In genomic region chr17:44775136-44775837, GRCh38 we compare ENCODE assay signal across 1 cellular context.
TF ChIP-seq lines count a peak whose summit lies in the region.

No MANE protein-coding gene starts in this region.

TF ChIP-seq in HepG2, 621 proteins besides CTCF, POLR2A, EP300 and RAD21 (continued from another document and continues in another):
- TF ChIP-seq ZNF639 (CRISPR knock-in tag; conservative IDR thresholded peaks at IDR 0.05) (no peak; the same call in 1 of the 2 replicates), SMAD3 (CRISPR knock-in tag; IDR thresholded peaks at IDR 0.05) (no peak), ZNF567 (CRISPR knock-in tag; IDR thresholded peaks at IDR 0.05; ENCODE audit: borderline replicate concordance) (no peak; the same call in 1 of the 2 replicates), BRD4 (CRISPR knock-in tag; IDR thresholded peaks at IDR 0.05) (peak; percentile 61; the same call in 1 of the 2 replicates), FOXM1 (CRISPR knock-in tag; IDR thresholded peaks at IDR 0.05) (peak; percentile 85; the same call in 1 of the 2 replicates), ZNF598 (CRISPR knock-in tag; IDR thresholded peaks at IDR 0.05; ENCODE audit: borderline replicate concordance) (no peak), ZSCAN30 (CRISPR knock-in tag; IDR thresholded peaks at IDR 0.05) (no peak), ZNF263 (CRISPR knock-in tag; IDR thresholded peaks at IDR 0.05) (peak; percentile 43; the same call in 1 of the 2 replicates), ZNF383 (CRISPR knock-in tag; IDR thresholded peaks at IDR 0.05; ENCODE audit: borderline replicate concordance) (no peak), RFX5 (IDR thresholded peaks at IDR 0.05; ENCODE audit: low read depth, low read length) (0 out of 2 replicates have a peak, but pooled peaks have one; percentile 4), RBM22 (optimal IDR thresholded peaks at IDR 0.05; ENCODE audit: low read length) (no peak), EED (CRISPR knock-in tag; IDR thresholded peaks at IDR 0.05) (0 out of 2 replicates have a peak, but pooled peaks have one; percentile 65), ZNF256 (CRISPR knock-in tag; conservative IDR thresholded peaks at IDR 0.05) (0 out of 2 replicates have a peak, but pooled peaks have one; percentile 70), KAT8 (CRISPR knock-in tag; IDR thresholded peaks at IDR 0.05) (peak; percentile 8; the same call in 1 of the 2 replicates), TP53 (CRISPR knock-in tag; conservative IDR thresholded peaks at IDR 0.05) (no peak), ZNF260 (CRISPR knock-in tag; IDR thresholded peaks at IDR 0.05; ENCODE audit: borderline replicate concordance, low read depth) (no peak), ZNF235 (CRISPR knock-in tag; IDR thresholded peaks at IDR 0.05; ENCODE audit: borderline replicate concordance) (peak; percentile 40; the same call in 1 of the 2 replicates), ZNF543 (CRISPR knock-in tag; IDR thresholded peaks at IDR 0.05) (peak; percentile 45; the same call in 1 of the 2 replicates), ASH2L (IDR thresholded peaks at IDR 0.05; ENCODE audit: insufficient read length, low read depth, low read length) (no peak), ZNF589 (CRISPR knock-in tag; conservative IDR thresholded peaks at IDR 0.05) (no peak), NFKBIZ (CRISPR knock-in tag; IDR thresholded peaks at IDR 0.05) (0 out of 2 replicates have a peak, but pooled peaks have one; percentile 7), MIXL1 (CRISPR knock-in tag; IDR thresholded peaks at IDR 0.05) (peak; percentile 61; the same call in 1 of the 2 replicates), NCOR1 (IDR thresholded peaks at IDR 0.05; ENCODE audit: borderline replicate concordance, low read length) (no peak), ELF3 (CRISPR knock-in tag; IDR thresholded peaks at IDR 0.05) (peak; percentile 24; the same call in 1 of the 2 replicates), ZBTB46 (CRISPR knock-in tag; IDR thresholded peaks at IDR 0.05; ENCODE audit: borderline replicate concordance) (peak; percentile 91; the same call in 1 of the 2 replicates), PITX1 (CRISPR knock-in tag; IDR thresholded peaks at IDR 0.05) (0 out of 2 replicates have a peak, but pooled peaks have one; percentile 40), ZNF446 (CRISPR knock-in tag; IDR thresholded peaks at IDR 0.05) (0 out of 2 replicates have a peak, but pooled peaks have one; percentile 53), MYNN (CRISPR knock-in tag; IDR thresholded peaks at IDR 0.05; ENCODE audit: low read depth) (0 out of 2 replicates have a peak, but pooled peaks have one; percentile 5), RBFOX2 (IDR thresholded peaks at IDR 0.05; ENCODE audit: low read depth, low read length) (peak; percentile 69), POLR2AphosphoS5 (IDR thresholded peaks at IDR 0.05; ENCODE audit: low read depth, low read length) (peak; percentile 66), SNAI1 (CRISPR knock-in tag; IDR thresholded peaks at IDR 0.05; ENCODE audit: borderline replicate concordance) (peak; percentile 73; the same call in 1 of the 2 replicates), JUNB (CRISPR knock-in tag; IDR thresholded peaks at IDR 0.05; ENCODE audit: borderline replicate concordance) (no peak; the same call in 1 of the 2 replicates), ZNF224 (CRISPR knock-in tag; IDR thresholded peaks at IDR 0.05) (no peak), ZHX2 (IDR thresholded peaks at IDR 0.05; ENCODE audit: low read depth) (0 out of 2 replicates have a peak, but pooled peaks have one; percentile 39), ZHX2 (CRISPR knock-in tag; IDR thresholded peaks at IDR 0.05; ENCODE audit: borderline replicate concordance) (no peak), E2F2 (CRISPR knock-in tag; IDR thresholded peaks at IDR 0.05; ENCODE audit: borderline replicate concordance) (0 out of 2 replicates have a peak, but pooled peaks have one; percentile 56), ZNF292 (CRISPR knock-in tag; IDR thresholded peaks at IDR 0.05; ENCODE audit: borderline replicate concordance, low read depth) (peak; percentile 57; the same call in 1 of the 2 replicates), ZNF124 (CRISPR knock-in tag; IDR thresholded peaks at IDR 0.05) (peak; percentile 10; the same call in 1 of the 2 replicates), ZNF761 (CRISPR knock-in tag; conservative IDR thresholded peaks at IDR 0.05) (0 out of 2 replicates have a peak, but pooled peaks have one; percentile 53), EHMT2 (IDR thresholded peaks at IDR 0.05; ENCODE audit: borderline replicate concordance, low read depth, low read length) (no peak), TBP (CRISPR knock-in tag; IDR thresholded peaks at IDR 0.05) (0 out of 2 replicates have a peak, but pooled peaks have one; percentile 58)
- TF ChIP-seq, protein P1, sequence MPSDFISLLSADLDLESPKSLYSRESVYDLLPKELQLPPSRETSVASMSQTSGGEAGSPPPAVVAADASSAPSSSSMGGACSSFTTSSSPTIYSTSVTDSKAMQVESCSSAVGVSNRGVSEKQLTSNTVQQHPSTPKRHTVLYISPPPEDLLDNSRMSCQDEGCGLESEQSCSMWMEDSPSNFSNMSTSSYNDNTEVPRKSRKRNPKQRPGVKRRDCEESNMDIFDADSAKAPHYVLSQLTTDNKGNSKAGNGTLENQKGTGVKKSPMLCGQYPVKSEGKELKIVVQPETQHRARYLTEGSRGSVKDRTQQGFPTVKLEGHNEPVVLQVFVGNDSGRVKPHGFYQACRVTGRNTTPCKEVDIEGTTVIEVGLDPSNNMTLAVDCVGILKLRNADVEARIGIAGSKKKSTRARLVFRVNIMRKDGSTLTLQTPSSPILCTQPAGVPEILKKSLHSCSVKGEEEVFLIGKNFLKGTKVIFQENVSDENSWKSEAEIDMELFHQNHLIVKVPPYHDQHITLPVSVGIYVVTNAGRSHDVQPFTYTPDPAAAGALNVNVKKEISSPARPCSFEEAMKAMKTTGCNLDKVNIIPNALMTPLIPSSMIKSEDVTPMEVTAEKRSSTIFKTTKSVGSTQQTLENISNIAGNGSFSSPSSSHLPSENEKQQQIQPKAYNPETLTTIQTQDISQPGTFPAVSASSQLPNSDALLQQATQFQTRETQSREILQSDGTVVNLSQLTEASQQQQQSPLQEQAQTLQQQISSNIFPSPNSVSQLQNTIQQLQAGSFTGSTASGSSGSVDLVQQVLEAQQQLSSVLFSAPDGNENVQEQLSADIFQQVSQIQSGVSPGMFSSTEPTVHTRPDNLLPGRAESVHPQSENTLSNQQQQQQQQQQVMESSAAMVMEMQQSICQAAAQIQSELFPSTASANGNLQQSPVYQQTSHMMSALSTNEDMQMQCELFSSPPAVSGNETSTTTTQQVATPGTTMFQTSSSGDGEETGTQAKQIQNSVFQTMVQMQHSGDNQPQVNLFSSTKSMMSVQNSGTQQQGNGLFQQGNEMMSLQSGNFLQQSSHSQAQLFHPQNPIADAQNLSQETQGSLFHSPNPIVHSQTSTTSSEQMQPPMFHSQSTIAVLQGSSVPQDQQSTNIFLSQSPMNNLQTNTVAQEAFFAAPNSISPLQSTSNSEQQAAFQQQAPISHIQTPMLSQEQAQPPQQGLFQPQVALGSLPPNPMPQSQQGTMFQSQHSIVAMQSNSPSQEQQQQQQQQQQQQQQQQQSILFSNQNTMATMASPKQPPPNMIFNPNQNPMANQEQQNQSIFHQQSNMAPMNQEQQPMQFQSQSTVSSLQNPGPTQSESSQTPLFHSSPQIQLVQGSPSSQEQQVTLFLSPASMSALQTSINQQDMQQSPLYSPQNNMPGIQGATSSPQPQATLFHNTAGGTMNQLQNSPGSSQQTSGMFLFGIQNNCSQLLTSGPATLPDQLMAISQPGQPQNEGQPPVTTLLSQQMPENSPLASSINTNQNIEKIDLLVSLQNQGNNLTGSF (CRISPR knock-in tag; IDR thresholded peaks at IDR 0.05), result no peak
- TF ChIP-seq, protein P2, sequence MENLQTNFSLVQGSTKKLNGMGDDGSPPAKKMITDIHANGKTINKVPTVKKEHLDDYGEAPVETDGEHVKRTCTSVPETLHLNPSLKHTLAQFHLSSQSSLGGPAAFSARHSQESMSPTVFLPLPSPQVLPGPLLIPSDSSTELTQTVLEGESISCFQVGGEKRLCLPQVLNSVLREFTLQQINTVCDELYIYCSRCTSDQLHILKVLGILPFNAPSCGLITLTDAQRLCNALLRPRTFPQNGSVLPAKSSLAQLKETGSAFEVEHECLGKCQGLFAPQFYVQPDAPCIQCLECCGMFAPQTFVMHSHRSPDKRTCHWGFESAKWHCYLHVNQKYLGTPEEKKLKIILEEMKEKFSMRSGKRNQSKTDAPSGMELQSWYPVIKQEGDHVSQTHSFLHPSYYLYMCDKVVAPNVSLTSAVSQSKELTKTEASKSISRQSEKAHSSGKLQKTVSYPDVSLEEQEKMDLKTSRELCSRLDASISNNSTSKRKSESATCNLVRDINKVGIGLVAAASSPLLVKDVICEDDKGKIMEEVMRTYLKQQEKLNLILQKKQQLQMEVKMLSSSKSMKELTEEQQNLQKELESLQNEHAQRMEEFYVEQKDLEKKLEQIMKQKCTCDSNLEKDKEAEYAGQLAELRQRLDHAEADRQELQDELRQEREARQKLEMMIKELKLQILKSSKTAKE (CRISPR knock-in tag; IDR thresholded peaks at IDR 0.05; ENCODE audit: borderline replicate concordance), result peak; percentile 62; the same call in 1 of the 2 replicates
- TF ChIP-seq, protein P3, sequence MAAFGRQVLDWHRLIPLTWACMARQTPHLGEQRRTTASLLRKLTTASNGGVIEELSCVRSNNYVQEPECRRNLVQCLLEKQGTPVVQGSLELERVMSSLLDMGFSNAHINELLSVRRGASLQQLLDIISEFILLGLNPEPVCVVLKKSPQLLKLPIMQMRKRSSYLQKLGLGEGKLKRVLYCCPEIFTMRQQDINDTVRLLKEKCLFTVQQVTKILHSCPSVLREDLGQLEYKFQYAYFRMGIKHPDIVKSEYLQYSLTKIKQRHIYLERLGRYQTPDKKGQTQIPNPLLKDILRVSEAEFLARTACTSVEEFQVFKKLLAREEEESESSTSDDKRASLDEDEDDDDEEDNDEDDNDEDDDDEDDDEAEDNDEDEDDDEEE (CRISPR knock-in tag; IDR thresholded peaks at IDR 0.05), result 0 out of 2 replicates have a peak, but pooled peaks have one; percentile 51
